9 cellular contexts compared by ENCODE assay signal in genomic region chr18:43661570-43661969, GRCh38.
DNase-seq lines count a peak whose midpoint lies in the region; ATAC-seq and TF ChIP-seq lines count a peak whose summit lies in the region.
"Had no signal": no experiment of that assay in that cellular context is flagged by ENCODE, and none has a peak within 500 bp of the region (broad histone marks: within the 10 kb centered on the region; RNA-seq: fewer than 3 reads in every experiment).

No MANE protein-coding gene starts in this region.

- intact Hi-C loops in activated CD8-positive, alpha-beta T cell treated with anti-CD3 and anti-CD28 coated beads for 36 hours (cut with micrococcal nuclease): no loop called here
- intact Hi-C loops in lower leg skin (cut with DNase I; ENCODE audit: low total_unique reads): no loop called here

- no peaks in the 10 kb centered on the region for H4K20me1 ChIP-seq in OCI-LY3 (ENCODE audit: insufficient read depth, low read length)

- no peak overlapping the region for H3K4me3 Mint-ChIP-seq in activated CD8-positive, alpha-beta T cell treated with anti-CD3 and anti-CD28 coated beads for 36 hours
- no peak overlapping the region for H3K4me3 Mint-ChIP-seq in activated CD8-positive, alpha-beta T cell treated with anti-CD3 and anti-CD28 coated beads, Interleukin-2, amount 10 ng/mL, durations not matched to agents 7 days and 5 days
- H3K4me3 Mint-ChIP-seq: activated naive CD8-positive, alpha-beta T cell treated with anti-CD3 and anti-CD28 coated beads, Interleukin-2, amount 10 ng/mL, durations not matched to agents 7 days and 5 days had no signal

- H3K4me2 ChIP-seq in OCI-LY3 (ENCODE audit: low read length): peak overlapping the region; percentile 67

- TF ChIP-seq CTCF in activated CD8-positive, alpha-beta T cell treated with anti-CD3 and anti-CD28 coated beads for 36 hours (IDR thresholded peaks at IDR 0.05): no peak
- TF ChIP-seq CTCF in OCI-LY3 (IDR thresholded peaks at IDR 0.05; ENCODE audit: low read depth, low read length): peak; percentile 98
- TF ChIP-seq CTCF in lower leg skin (IDR thresholded peaks at IDR 0.05): no peak

- WGBS in lower leg skin, 2 donors: 32 to 37% methylated on average over 2 of the region's 2 CpGs

- no peak overlapping the region for H3K27ac ChIP-seq in OCI-LY3 (ENCODE audit: low read length)

- no peak for ATAC-seq in activated CD8-positive, alpha-beta T cell treated with anti-CD3 and anti-CD28 coated beads for 36 hours
- no peak for ATAC-seq in activated CD8-positive, alpha-beta T cell treated with anti-CD3 and anti-CD28 coated beads, Interleukin-2, amount 10 ng/mL, durations not matched to agents 7 days and 5 days
- peak; percentile 83 for ATAC-seq in HG03354 (IDR thresholded peaks at IDR 0.05; ENCODE audit: poor library complexity, severe bottlenecking, unreplicated experiment)
- ATAC-seq in GM21447 (IDR thresholded peaks at IDR 0.05; ENCODE audit: unreplicated experiment): no peak

- H3K79me2 ChIP-seq in OCI-LY3 (ENCODE audit: low read length): no peaks in the 10 kb centered on the region

- H3K4me3 ChIP-seq in OCI-LY3 (ENCODE audit: low read length): peak overlapping the region; percentile 59
- H3K4me3 ChIP-seq in lower leg skin (ENCODE audit: low read depth, poor library complexity, severe bottlenecking): no peak overlapping the region

- no peaks in the 10 kb centered on the region for H3K9me3 Mint-ChIP-seq in activated CD8-positive, alpha-beta T cell treated with anti-CD3 and anti-CD28 coated beads for 36 hours
- H3K9me3 Mint-ChIP-seq in activated CD8-positive, alpha-beta T cell treated with anti-CD3 and anti-CD28 coated beads, Interleukin-2, amount 10 ng/mL, durations not matched to agents 7 days and 5 days (ENCODE audit: insufficient read depth): no peaks in the 10 kb centered on the region
- H3K9me3 Mint-ChIP-seq: activated naive CD8-positive, alpha-beta T cell treated with anti-CD3 and anti-CD28 coated beads, Interleukin-2, amount 10 ng/mL, durations not matched to agents 7 days and 5 days had no signal

- DNase-seq in activated CD8-positive, alpha-beta T cell treated with anti-CD3 and anti-CD28 coated beads for 36 hours: peak; percentile 2
- no peak for DNase-seq in activated CD8-positive, alpha-beta T cell treated with anti-CD3 and anti-CD28 coated beads, Interleukin-2, amount 10 ng/mL, durations not matched to agents 7 days and 5 days
- DNase-seq in fibroblast of the conjunctiva (ENCODE audit: low read depth) (peak; percentile 77), HuH-7 (ENCODE audit: low spot score) (no peak), lower leg skin (ENCODE audit: low spot score in 2 of 2) (no peak)
- DNase-seq: activated naive CD8-positive, alpha-beta T cell treated with anti-CD3 and anti-CD28 coated beads, Interleukin-2, amount 10 ng/mL, durations not matched to agents 7 days and 5 days had no signal

- H3K9ac ChIP-seq in OCI-LY3 (ENCODE audit: low read length): peak overlapping the region; percentile 24

- peaks cover 4% of the 10 kb centered on the region; the same call in 1 of the 2 replicates for H3K4me1 ChIP-seq in OCI-LY3 (ENCODE audit: low read length)

- H2AFZ ChIP-seq in OCI-LY3 (ENCODE audit: low read depth, low read length): peak overlapping the region; percentile 79

- no peak for TF ChIP-seq POLR2A in lower leg skin (IDR thresholded peaks at IDR 0.05)

- no peaks in the 10 kb centered on the region for H3K9me3 ChIP-seq in OCI-LY3 (ENCODE audit: insufficient read depth, low read length)

- POLR2A ChIA-PET in activated CD8-positive, alpha-beta T cell treated with anti-CD3 and anti-CD28 coated beads for 36 hours (lab: Charles Lee): no interaction called here
- POLR2A ChIA-PET in activated CD8-positive, alpha-beta T cell treated with anti-CD3 and anti-CD28 coated beads, Interleukin-2, amount 10 ng/mL, durations not matched to agents 7 days and 5 days (lab: Charles Lee): no interaction called here

- no peaks in the 10 kb centered on the region for H3K36me3 Mint-ChIP-seq in activated CD8-positive, alpha-beta T cell treated with anti-CD3 and anti-CD28 coated beads for 36 hours (ENCODE audit: low read depth)
- no peaks in the 10 kb centered on the region for H3K36me3 Mint-ChIP-seq in activated CD8-positive, alpha-beta T cell treated with anti-CD3 and anti-CD28 coated beads, Interleukin-2, amount 10 ng/mL, durations not matched to agents 7 days and 5 days (ENCODE audit: low read depth)
- H3K36me3 Mint-ChIP-seq: activated naive CD8-positive, alpha-beta T cell treated with anti-CD3 and anti-CD28 coated beads, Interleukin-2, amount 10 ng/mL, durations not matched to agents 7 days and 5 days had no signal

- CTCF ChIA-PET in activated CD8-positive, alpha-beta T cell treated with anti-CD3 and anti-CD28 coated beads for 36 hours (lab: Charles Lee): no interaction called here
- CTCF ChIA-PET in activated CD8-positive, alpha-beta T cell treated with anti-CD3 and anti-CD28 coated beads, Interleukin-2, amount 10 ng/mL, durations not matched to agents 7 days and 5 days (lab: Charles Lee): interaction anchor here (1.2 kb wide), 1 partner anchor 17 kb away, joined by 4 read pairs; no protein-coding TSS in a partner anchor

- H3K36me3 ChIP-seq in OCI-LY3 (replicated peaks; ENCODE audit: low read depth, low read length): no peaks in the 10 kb centered on the region

- H3K27ac Mint-ChIP-seq in activated CD8-positive, alpha-beta T cell treated with anti-CD3 and anti-CD28 coated beads for 36 hours: no peak overlapping the region
- H3K27ac Mint-ChIP-seq in activated CD8-positive, alpha-beta T cell treated with anti-CD3 and anti-CD28 coated beads, Interleukin-2, amount 10 ng/mL, durations not matched to agents 7 days and 5 days: no peak overlapping the region
- H3K27ac Mint-ChIP-seq: activated naive CD8-positive, alpha-beta T cell treated with anti-CD3 and anti-CD28 coated beads, Interleukin-2, amount 10 ng/mL, durations not matched to agents 7 days and 5 days had no signal

- no peaks in the 10 kb centered on the region for H3K27me3 Mint-ChIP-seq in activated CD8-positive, alpha-beta T cell treated with anti-CD3 and anti-CD28 coated beads for 36 hours
- no peaks in the 10 kb centered on the region for H3K27me3 Mint-ChIP-seq in activated CD8-positive, alpha-beta T cell treated with anti-CD3 and anti-CD28 coated beads, Interleukin-2, amount 10 ng/mL, durations not matched to agents 7 days and 5 days (ENCODE audit: low read depth)
- H3K27me3 Mint-ChIP-seq: activated naive CD8-positive, alpha-beta T cell treated with anti-CD3 and anti-CD28 coated beads, Interleukin-2, amount 10 ng/mL, durations not matched to agents 7 days and 5 days had no signal

- no peaks in the 10 kb centered on the region for H3K27me3 ChIP-seq in OCI-LY3 (ENCODE audit: low read depth, low read length)

- no peaks in the 10 kb centered on the region for H3K4me1 Mint-ChIP-seq in activated CD8-positive, alpha-beta T cell treated with anti-CD3 and anti-CD28 coated beads for 36 hours (ENCODE audit: low read depth)
- no peaks in the 10 kb centered on the region for H3K4me1 Mint-ChIP-seq in activated CD8-positive, alpha-beta T cell treated with anti-CD3 and anti-CD28 coated beads, Interleukin-2, amount 10 ng/mL, durations not matched to agents 7 days and 5 days (ENCODE audit: low read depth)
- H3K4me1 Mint-ChIP-seq: activated naive CD8-positive, alpha-beta T cell treated with anti-CD3 and anti-CD28 coated beads, Interleukin-2, amount 10 ng/mL, durations not matched to agents 7 days and 5 days had no signal

Comparison
In these comparisons a context has a peak if more than half of its experiments do, and no peak if none do; other contexts are left out.
1. DNase-seq: peak in activated CD8-positive, alpha-beta T cell treated with anti-CD3 and anti-CD28 coated beads for 36 hours (single experiment) and fibroblast of the conjunctiva (single experiment); none in activated CD8-positive, alpha-beta T cell treated with anti-CD3 and anti-CD28 coated beads, Interleukin-2, amount 10 ng/mL, durations not matched to agents 7 days and 5 days (single experiment), HuH-7 (single experiment) and lower leg skin (0 of 2).